9 cellular contexts compared by ENCODE assay signal in the genomic region with DNA sequence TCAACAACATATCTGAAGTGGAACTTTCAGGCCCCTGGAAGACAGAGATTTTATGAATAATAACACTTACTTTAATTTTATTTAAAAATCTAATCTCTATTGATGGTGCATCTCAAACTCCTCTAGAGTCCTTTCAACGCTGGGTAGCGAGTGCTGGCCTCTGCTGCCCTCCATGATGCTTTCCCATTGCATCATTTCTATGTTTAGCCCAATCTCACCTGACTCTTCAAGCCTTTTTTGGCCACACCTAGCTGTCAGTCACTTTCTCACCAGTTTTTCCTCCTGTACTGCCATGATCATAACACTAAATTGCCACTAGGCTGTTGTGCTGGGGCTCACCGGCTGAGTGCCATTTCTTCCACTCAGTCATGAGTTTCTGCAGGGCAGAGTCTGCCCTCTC.
"Had no signal": no experiment of that assay in that cellular context is flagged by ENCODE, and none has a peak within 500 bp of the region (broad histone marks: within the 10 kb centered on the region; RNA-seq: fewer than 3 reads in every experiment).

No MANE protein-coding gene starts in this region.

- H3K9me3 ChIP-seq: HAP-1 had no signal

- H2AFZ ChIP-seq: GM23248 had no signal

- H3K9ac ChIP-seq: GM23248 had no signal

- H3K36me3 ChIP-seq: HAP-1 had no signal

- H3K27ac ChIP-seq: GM23248, HL-60 had no signal

- DNase-seq: GM23248, GOT3, H7, HFFc6 had no signal

- H3K4me3 Mint-ChIP-seq: HFFc6 had no signal

- FAIRE-seq: HepG2 had no signal

- H3K4me3 ChIP-seq: GM23248, HAP-1 had no signal

- H3K27ac Mint-ChIP-seq: HFFc6, IgD-negative memory B cell had no signal

- H3K4me1 ChIP-seq: HAP-1 had no signal

- H3K9me3 Mint-ChIP-seq: HFFc6, IgD-negative memory B cell had no signal

- ATAC-seq: HCT116, HepG2 had no signal

- H3K4me1 Mint-ChIP-seq: IgD-negative memory B cell had no signal
